34 cellular contexts compared by ENCODE assay signal in genomic region chr4:32645653-32646052, GRCh38.
"Had no signal": no experiment of that assay in that cellular context is flagged by ENCODE, and none has a peak within 500 bp of the region (broad histone marks: within the 10 kb centered on the region; RNA-seq: fewer than 3 reads in every experiment).

No MANE protein-coding gene starts in this region.

- H2AFZ ChIP-seq: PC-9 had no signal

- H3K36me3 ChIP-seq: brain microvascular endothelial cell had no signal

- H3K4me3 Mint-ChIP-seq: activated CD4-positive, alpha-beta memory T cell treated with anti-CD3 and anti-CD28 coated beads, Interleukin-2, amount 10 ng/mL, durations not matched to agents 7 days and 5 days; activated CD8-positive, alpha-beta memory T cell treated with anti-CD3 and anti-CD28 coated beads, Interleukin-2, amount 10 ng/mL, durations not matched to agents 7 days and 5 days; activated naive CD8-positive, alpha-beta T cell treated with anti-CD3 and anti-CD28 coated beads for 36 hours; WTC11 had no signal

- FAIRE-seq: colon, RCC 7860, TTC549 had no signal

- H3K27me3 ChIP-seq: brain microvascular endothelial cell had no signal

- H3K27ac Mint-ChIP-seq: activated CD4-positive, alpha-beta memory T cell treated with anti-CD3 and anti-CD28 coated beads, Interleukin-2, amount 10 ng/mL, durations not matched to agents 7 days and 5 days; activated CD8-positive, alpha-beta memory T cell treated with anti-CD3 and anti-CD28 coated beads, Interleukin-2, amount 10 ng/mL, durations not matched to agents 7 days and 5 days; activated naive CD8-positive, alpha-beta T cell treated with anti-CD3 and anti-CD28 coated beads for 36 hours; WTC11 had no signal

- H3K4me1 Mint-ChIP-seq: activated CD4-positive, alpha-beta memory T cell treated with anti-CD3 and anti-CD28 coated beads, Interleukin-2, amount 10 ng/mL, durations not matched to agents 7 days and 5 days; activated CD8-positive, alpha-beta memory T cell treated with anti-CD3 and anti-CD28 coated beads, Interleukin-2, amount 10 ng/mL, durations not matched to agents 7 days and 5 days; activated naive CD8-positive, alpha-beta T cell treated with anti-CD3 and anti-CD28 coated beads for 36 hours; WTC11 had no signal

- H3K27me3 Mint-ChIP-seq: activated CD4-positive, alpha-beta memory T cell treated with anti-CD3 and anti-CD28 coated beads, Interleukin-2, amount 10 ng/mL, durations not matched to agents 7 days and 5 days; activated CD8-positive, alpha-beta memory T cell treated with anti-CD3 and anti-CD28 coated beads, Interleukin-2, amount 10 ng/mL, durations not matched to agents 7 days and 5 days; activated naive CD8-positive, alpha-beta T cell treated with anti-CD3 and anti-CD28 coated beads for 36 hours had no signal

- ATAC-seq: activated CD8-positive, alpha-beta memory T cell treated with anti-CD3 and anti-CD28 coated beads, Interleukin-2, amount 10 ng/mL, durations not matched to agents 7 days and 5 days; Right ventricle myocardium inferior; WTC11 had no signal

- H3K27ac ChIP-seq: brain microvascular endothelial cell, PC-9, RWPE1 had no signal

- H3K36me3 Mint-ChIP-seq: activated CD8-positive, alpha-beta memory T cell treated with anti-CD3 and anti-CD28 coated beads, Interleukin-2, amount 10 ng/mL, durations not matched to agents 7 days and 5 days; activated naive CD8-positive, alpha-beta T cell treated with anti-CD3 and anti-CD28 coated beads for 36 hours had no signal

- H3K4me3 ChIP-seq: PC-9 had no signal

- DNase-seq: activated CD4-positive, alpha-beta memory T cell treated with anti-CD3 and anti-CD28 coated beads, Interleukin-2, amount 10 ng/mL, durations not matched to agents 7 days and 5 days; activated CD4-positive, alpha-beta T cell treated with anti-CD3 and anti-CD28 coated beads for 1 hour; activated CD4-positive, alpha-beta T cell treated with anti-CD3 and anti-CD28 coated beads for 48 hours; activated CD8-positive, alpha-beta memory T cell treated with anti-CD3 and anti-CD28 coated beads for 24 hours; activated CD8-positive, alpha-beta memory T cell treated with anti-CD3 and anti-CD28 coated beads, Interleukin-2, amount 10 ng/mL, durations not matched to agents 7 days and 5 days; activated CD8-positive, alpha-beta memory T cell treated with anti-CD3 and anti-CD28 coated beads, Interleukin-2, amount 50 U/mL, for 48 hours; activated effector memory CD4-positive, alpha-beta T cell treated with Interleukin-2 at 50 U/mL for 16 hours; activated naive CD4-positive, alpha-beta T cell treated with anti-CD3 and anti-CD28 coated beads, Interleukin-2, amount 50 U/mL, for 16 hours; activated naive CD8-positive, alpha-beta T cell treated with anti-CD3 and anti-CD28 coated beads for 36 hours; activated T-cell treated with anti-CD3 and anti-CD28 coated beads, Interleukin-2, amount 50 U/mL, for 48 hours; amniotic stem cell; aorta; brain microvascular endothelial cell; central memory CD4-positive, alpha-beta T cell; MM.1S; MV-4-11; NCI-H1092; NCI-H1436 treated with DMSO at 0.1 percent for 48 hours; NCI-H1694 treated with DMSO at 0.1 percent for 48 hours; NCI-H2029; NCI-H2107; NCI-H2171; NCI-H446; NCI-H510A treated with DMSO at 0.1 percent for 48 hours; NCI-H526 treated with DMSO at 0.1 percent for 48 hours; NCI-H774; PC-9; T1000 had no signal

- H3K4me2 ChIP-seq: PC-9 had no signal
